In the genomic region with DNA sequence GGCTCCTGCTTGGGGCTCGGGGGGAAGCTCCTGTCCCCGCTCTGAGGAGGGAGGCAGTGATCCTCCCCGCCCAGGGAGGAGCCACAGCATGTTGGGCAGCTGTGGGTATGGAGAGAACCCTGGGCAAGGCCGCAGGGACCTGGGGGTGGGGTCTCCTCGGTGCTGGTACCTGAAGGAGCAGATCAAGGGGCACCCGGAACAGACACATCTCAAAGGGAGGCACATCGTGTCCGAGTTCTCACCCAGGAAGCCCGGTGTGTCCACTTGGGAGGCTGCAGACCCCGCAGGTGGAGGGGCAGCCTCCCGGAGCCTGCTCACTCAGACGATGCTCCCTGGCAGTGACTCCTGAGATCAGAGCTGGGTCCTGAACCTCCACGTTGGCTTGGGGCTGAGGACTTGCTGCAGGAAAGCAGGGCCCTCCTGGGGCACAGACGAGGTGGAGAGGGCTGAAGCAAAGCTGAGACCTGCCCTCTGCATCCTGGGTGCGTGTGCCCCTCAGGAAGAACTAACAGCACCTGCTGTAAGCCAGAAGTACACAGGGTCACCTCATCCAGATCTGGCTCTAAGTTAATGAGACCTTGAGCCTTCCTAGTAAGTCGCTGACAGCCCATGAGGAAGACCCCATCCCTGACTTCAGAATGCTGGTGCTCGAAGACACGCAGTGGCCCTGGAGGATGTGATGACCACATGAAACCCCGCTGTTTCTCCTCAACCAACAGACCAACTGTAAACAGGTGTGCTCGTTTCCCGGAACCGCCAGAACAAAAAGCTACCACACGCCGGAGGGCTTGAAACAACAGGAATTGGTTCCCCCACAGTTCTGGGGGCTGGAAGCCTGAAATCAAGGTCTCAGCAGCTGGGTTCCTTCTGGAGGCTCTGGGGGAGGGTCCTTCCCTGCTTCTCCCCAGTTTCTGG, we compare ENCODE assay signal across 1 cellular context.
TF ChIP-seq lines count a peak whose summit lies in the region.

No MANE protein-coding gene starts in this region.

TF ChIP-seq in H1, 55 proteins besides CTCF, POLR2A, EP300 and RAD21:
- TF ChIP-seq GTF2F1 (IDR thresholded peaks at IDR 0.05; ENCODE audit: borderline replicate concordance, low read depth, low read length) (no peak), EGR1 (IDR thresholded peaks at IDR 0.05; ENCODE audit: borderline replicate concordance, low read depth, low read length) (no peak), SUZ12 (IDR thresholded peaks at IDR 0.05; ENCODE audit: low read length) (no peak), YY1 (IDR thresholded peaks at IDR 0.05; ENCODE audit: low read depth, low read length) (no peak), RFX5 (IDR thresholded peaks at IDR 0.05; ENCODE audit: borderline replicate concordance, low read depth, low read length) (no peak)
- TF ChIP-seq, protein P1, sequence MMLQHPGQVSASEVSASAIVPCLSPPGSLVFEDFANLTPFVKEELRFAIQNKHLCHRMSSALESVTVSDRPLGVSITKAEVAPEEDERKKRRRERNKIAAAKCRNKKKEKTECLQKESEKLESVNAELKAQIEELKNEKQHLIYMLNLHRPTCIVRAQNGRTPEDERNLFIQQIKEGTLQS (IDR thresholded peaks at IDR 0.05; ENCODE audit: insufficient read depth, low read depth, low read length): no peak
TF ChIP-seq in H1: peak in this region for 0.
